In genomic region chr7:76403097-76403496, GRCh38 we compare ENCODE assay signal across 2 cellular contexts.
TF ChIP-seq lines count a peak whose summit lies in the region.

No MANE protein-coding gene starts in this region.

TF ChIP-seq in K562, 482 proteins besides CTCF, POLR2A, EP300 and RAD21:
- TF ChIP-seq MAFF (IDR thresholded peaks at IDR 0.05; ENCODE audit: low read length) (peak; percentile 21; the same call in 1 of the 2 replicates), C11orf30 (IDR thresholded peaks at IDR 0.05; ENCODE audit: low read depth) (peak; percentile 22; the same call in 1 of the 2 replicates), PKNOX1 (IDR thresholded peaks at IDR 0.05) (peak; percentile 71), ZNF316 (IDR thresholded peaks at IDR 0.05) (0 out of 2 replicates have a peak, but pooled peaks have one; percentile 30)

TF ChIP-seq in HepG2, 621 proteins besides CTCF, POLR2A, EP300 and RAD21:
- TF ChIP-seq MAFK (conservative IDR thresholded peaks at IDR 0.05 in 1 of 2, IDR thresholded peaks at IDR 0.05 in 1 of 2; ENCODE audit: low read length in 2 of 2), result peak in 1 of 2 experiments; percentile 46; a peak in 3 of 4 replicates
- TF ChIP-seq MAFF (IDR thresholded peaks at IDR 0.05; ENCODE audit: low read depth, low read length), result peak; percentile 36; the same call in 1 of the 2 replicates
